12 cellular contexts compared by ENCODE assay signal in genomic region chr11:10648896-10649295, GRCh38. TPM values are rescaled to one million over a fixed set of nuclear protein-coding genes. Genes with fewer than 3 reads are reported as not detected.
"Had no signal": no experiment of that assay in that cellular context is flagged by ENCODE, and none has a peak within 500 bp of the region (broad histone marks: within the 10 kb centered on the region; RNA-seq: fewer than 3 reads in every experiment).

No MANE protein-coding gene starts in this region.

- H3K9me3 ChIP-seq: testis had no signal

- H3K27me3 Mint-ChIP-seq: activated CD4-positive, alpha-beta T cell treated with anti-CD3 and anti-CD28 coated beads for 36 hours; activated CD8-positive, alpha-beta T cell treated with anti-CD3 and anti-CD28 coated beads for 36 hours had no signal

- H3K27me3 ChIP-seq: hepatocyte, testis had no signal

- H3K36me3 Mint-ChIP-seq: activated naive CD8-positive, alpha-beta T cell treated with anti-CD3 and anti-CD28 coated beads, Interleukin-2, amount 10 ng/mL, durations not matched to agents 7 days and 5 days; mesothelial cell of epicardium had no signal

- H3K4me1 Mint-ChIP-seq: activated CD4-positive, alpha-beta T cell treated with anti-CD3 and anti-CD28 coated beads for 36 hours had no signal

- H3K4me3 ChIP-seq: hepatocyte, testis had no signal

- DNase-seq: activated CD4-positive, alpha-beta T cell treated with anti-CD3 and anti-CD28 coated beads for 36 hours; activated CD8-positive, alpha-beta memory T cell treated with anti-CD3 and anti-CD28 coated beads, Interleukin-2, amount 50 U/mL, for 48 hours; activated CD8-positive, alpha-beta T cell treated with anti-CD3 and anti-CD28 coated beads for 36 hours; activated naive CD8-positive, alpha-beta T cell treated with anti-CD3 and anti-CD28 coated beads, Interleukin-2, amount 10 ng/mL, durations not matched to agents 7 days and 5 days; retina; small intestine; stimulated activated CD4-positive, alpha-beta T cell treated with anti-CD3 and anti-CD28 coated beads, Interleukin-1b, Interleukin-23, amount 100 ng/mL, for 48 hours; stimulated activated naive CD4-positive, alpha-beta T cell treated with Interleukin-2 at 50 U/mL for 16 hours; T-helper 9 cell; testis had no signal

- H3K4me3 Mint-ChIP-seq: activated CD4-positive, alpha-beta T cell treated with anti-CD3 and anti-CD28 coated beads for 36 hours; activated CD8-positive, alpha-beta T cell treated with anti-CD3 and anti-CD28 coated beads for 36 hours; activated naive CD8-positive, alpha-beta T cell treated with anti-CD3 and anti-CD28 coated beads, Interleukin-2, amount 10 ng/mL, durations not matched to agents 7 days and 5 days; mesothelial cell of epicardium had no signal

- H3K27ac ChIP-seq: hepatocyte had no signal

- H3K9me3 Mint-ChIP-seq: activated CD8-positive, alpha-beta T cell treated with anti-CD3 and anti-CD28 coated beads for 36 hours; activated naive CD8-positive, alpha-beta T cell treated with anti-CD3 and anti-CD28 coated beads, Interleukin-2, amount 10 ng/mL, durations not matched to agents 7 days and 5 days; mesothelial cell of epicardium had no signal

- H3K27ac Mint-ChIP-seq: activated CD4-positive, alpha-beta T cell treated with anti-CD3 and anti-CD28 coated beads for 36 hours; activated CD8-positive, alpha-beta T cell treated with anti-CD3 and anti-CD28 coated beads for 36 hours; activated naive CD8-positive, alpha-beta T cell treated with anti-CD3 and anti-CD28 coated beads, Interleukin-2, amount 10 ng/mL, durations not matched to agents 7 days and 5 days; mesothelial cell of epicardium had no signal

- ATAC-seq: activated CD4-positive, alpha-beta T cell treated with anti-CD3 and anti-CD28 coated beads for 36 hours; activated CD8-positive, alpha-beta T cell treated with anti-CD3 and anti-CD28 coated beads for 36 hours had no signal

RNA-seq across cellular contexts. Expression of gene IRAG1, which starts 44.7 kb away (rescaled TPM):
- total RNA-seq: activated CD4-positive, alpha-beta T cell treated with anti-CD3 and anti-CD28 coated beads for 36 hours; activated CD8-positive, alpha-beta T cell treated with anti-CD3 and anti-CD28 coated beads for 36 hours; activated naive CD8-positive, alpha-beta T cell treated with anti-CD3 and anti-CD28 coated beads, Interleukin-2, amount 10 ng/mL, durations not matched to agents 7 days and 5 days had no signal
